Comparison of ENCODE assay signal across 27 cellular contexts in the genomic region with DNA sequence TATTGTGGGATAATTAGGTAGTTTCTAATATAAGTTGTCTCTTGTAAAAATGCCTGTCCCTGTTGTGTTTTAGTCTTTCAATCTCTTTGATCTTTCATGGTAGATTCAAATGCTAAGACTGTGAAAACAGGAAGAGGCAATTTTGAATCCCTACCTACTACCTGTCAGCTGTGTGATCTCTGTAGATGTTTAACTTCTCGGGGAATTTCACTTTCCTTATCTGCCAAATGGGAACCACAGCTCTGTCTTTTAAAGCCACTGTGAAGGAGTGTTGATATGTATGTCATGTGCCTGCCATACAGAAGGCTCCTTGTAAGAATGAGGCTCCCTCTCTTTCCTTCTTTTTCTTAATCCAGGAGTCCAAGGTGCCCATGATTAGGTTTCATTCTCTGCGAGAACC.
DNase-seq lines count a peak whose midpoint lies in the region; ATAC-seq, FAIRE-seq and TF ChIP-seq lines count a peak whose summit lies in the region.
"Had no signal": no experiment of that assay in that cellular context is flagged by ENCODE, and none has a peak within 500 bp of the region (broad histone marks: within the 10 kb centered on the region; RNA-seq: fewer than 3 reads in every experiment).

No MANE protein-coding gene starts in this region.

- no peaks in the 10 kb centered on the region for H3K79me2 ChIP-seq in smooth muscle cell (ENCODE audit: low read depth)

- no peaks in the 10 kb centered on the region for H3F3A ChIP-seq in smooth muscle cell (ENCODE audit: low read depth)

- peak; percentile 51 for ATAC-seq in HG02588 (IDR thresholded peaks at IDR 0.05; ENCODE audit: unreplicated experiment)
- ATAC-seq: PC-3, SK-N-SH treated with all-trans-retinoic acid at 6 μM for 48 hours had no signal

- H3K4me1 ChIP-seq in small intestine (ENCODE audit: control insufficient read depth in 2 of 2, insufficient read depth in 1 of 2, low read depth in 1 of 2, low read length in 1 of 2) (peaks cover 0 to 4% of the 10 kb centered on the region in 2 donors), smooth muscle cell (ENCODE audit: low read depth) (peaks cover 20% of the 10 kb centered on the region)

- no peak overlapping the region for H3K4me3 ChIP-seq in small intestine (ENCODE audit: low read depth in 1 of 2, low read length in 2 of 2)
- H3K4me3 ChIP-seq in smooth muscle cell, result no peak overlapping the region
- H3K4me3 ChIP-seq: HAP-1 had no signal

- H3K9me3 ChIP-seq in small intestine (ENCODE audit: control insufficient read depth, low read depth) (no peaks in the 10 kb centered on the region), smooth muscle cell (replicated peaks; ENCODE audit: low read depth) (no peaks in the 10 kb centered on the region)
- H3K9me3 ChIP-seq: BE2C, HAP-1 had no signal

- H3K27ac ChIP-seq in small intestine (ENCODE audit: low read depth in 1 of 2, low read length in 1 of 2) (no peak overlapping the region), smooth muscle cell (ENCODE audit: low read depth) (no peak overlapping the region)
- H3K27ac ChIP-seq: 22Rv1, KMS-11, RWPE1 had no signal

- no peak for FAIRE-seq in small intestine (lab: Jason Lieb, UNC)
- FAIRE-seq: GM12891, GM18507, GM19239 had no signal

- H3K4me2 ChIP-seq in smooth muscle cell, result no peak overlapping the region
- H3K4me2 ChIP-seq: KMS-11 had no signal

- H3K27me3 ChIP-seq in small intestine (ENCODE audit: control insufficient read depth in 2 of 2, insufficient read depth in 2 of 2, low read length in 2 of 2), result no peaks in the 10 kb centered on the region
- H3K27me3 ChIP-seq in smooth muscle cell (ENCODE audit: low read depth), result no peaks in the 10 kb centered on the region
- H3K27me3 ChIP-seq: BE2C had no signal

- H3K9ac ChIP-seq in smooth muscle cell (ENCODE audit: low read depth), result no peak overlapping the region
- H3K9ac ChIP-seq: KMS-11 had no signal

- H4K20me1 ChIP-seq in smooth muscle cell (ENCODE audit: low read depth), result no peaks in the 10 kb centered on the region

- H3K36me3 ChIP-seq in small intestine (ENCODE audit: control insufficient read depth in 2 of 2, insufficient read depth in 2 of 2, low read length in 2 of 2) (no peaks in the 10 kb centered on the region), smooth muscle cell (ENCODE audit: low read depth) (no peaks in the 10 kb centered on the region)
- H3K36me3 ChIP-seq: BE2C, HAP-1 had no signal

- WGBS in small intestine, 3 donors, result 31 to 70% (median 33%) methylated on average over 2 of the region's 2 CpGs
- WGBS in smooth muscle cell (ENCODE audit: low lambda C conversion rate), result 69% methylated on average over 2 of the region's 2 CpGs

- no peak overlapping the region for H2AFZ ChIP-seq in smooth muscle cell (ENCODE audit: low read depth)

- TF ChIP-seq CTCF in smooth muscle cell (IDR thresholded peaks at IDR 0.05; ENCODE audit: borderline replicate concordance, insufficient read depth, poor library complexity, severe bottlenecking), result no peak

- DNase-seq in DMS53 (lab: John Stamatoyannopoulos, UW) (peak; percentile 3), DMS53 treated with DMSO at 0.1 percent for 48 hours (lab: John Stamatoyannopoulos, UW; ENCODE audit: unreplicated experiment) (no peak), SW480 (ENCODE audit: low spot score) (peak; percentile 50), small intestine (peak; percentile 58), smooth muscle cell (lab: John Stamatoyannopoulos, UW; ENCODE audit: unreplicated experiment) (no peak), dedifferentiated amniotic fluid mesenchymal stem cell (ENCODE audit: extremely low spot score) (no peak), NCI-H1930 (lab: John Stamatoyannopoulos, UW) (no peak)
- DNase-seq: BE2C; CD4-positive, CD25-positive, alpha-beta regulatory T cell; COR-L47; DMS 273 treated with DMSO at 0.1 percent for 48 hours; EL; NCI-H1417; NCI-H187; NCI-H526; PC-3; SIG-M5; T-helper 1 cell had no signal

Comparison
In these comparisons a context has a peak if more than half of its experiments do, and no peak if none do; other contexts are left out.
1. DNase-seq: peak in DMS53 (single experiment), SW480 (single experiment) and small intestine (single experiment); none in DMS53 treated with DMSO at 0.1 percent for 48 hours (single experiment), smooth muscle cell (single experiment), dedifferentiated amniotic fluid mesenchymal stem cell (single experiment) and NCI-H1930 (0 of 2).